In genomic region chr11:88106685-88107084, GRCh38 we compare ENCODE assay signal across 19 cellular contexts.
DNase-seq lines count a peak whose midpoint lies in the region; ATAC-seq and TF ChIP-seq lines count a peak whose summit lies in the region.
"Had no signal": no experiment of that assay in that cellular context is flagged by ENCODE, and none has a peak within 500 bp of the region (broad histone marks: within the 10 kb centered on the region; RNA-seq: fewer than 3 reads in every experiment).

No MANE protein-coding gene starts in this region.

- DNase-seq in epithelial cell of prostate (ENCODE audit: low read depth, low spot score) (no peak), mesothelial cell of epicardium (ENCODE audit: low spot score in 2 of 2, unreplicated experiment in 2 of 2) (no peak), cerebellar cortex (ENCODE audit: low spot score) (no peak)
- no peak for DNase-seq in T-helper 2 cell treated with Interferon-gamma antibody and Interleukin-4, amounts not matched to agents 5 μg/mL and 100 μg/mL, for 36 hours (ENCODE audit: low spot score)
- DNase-seq: 8988T; ACHN; CD4-positive, alpha-beta T cell; CD8-positive, alpha-beta memory T cell; DMS 273 treated with DMSO at 0.1 percent for 48 hours; DMS79; GF-D8; H7; HCEC 1CT had no signal

- H3K9ac ChIP-seq in BLaER1: no peak overlapping the region
- H3K9ac ChIP-seq: BLaER1 treated with 17β-estradiol and CSF1 and Interleukin-3, amounts not matched to agents 10 nM and 100 nM had no signal

- peaks cover 43% of the 10 kb centered on the region for H3K36me3 Mint-ChIP-seq in mesothelial cell of epicardium
- H3K36me3 Mint-ChIP-seq in T-helper 2 cell treated with Interferon-gamma antibody and Interleukin-4, amounts not matched to agents 5 μg/mL and 100 μg/mL, for 36 hours (ENCODE audit: low read depth): no peaks in the 10 kb centered on the region
- H3K36me3 Mint-ChIP-seq: CD14-positive monocyte had no signal

- H3K27me3 Mint-ChIP-seq in mesothelial cell of epicardium (ENCODE audit: low read depth): no peaks in the 10 kb centered on the region
- peaks cover 3% of the 10 kb centered on the region for H3K27me3 Mint-ChIP-seq in T-helper 2 cell treated with Interferon-gamma antibody and Interleukin-4, amounts not matched to agents 5 μg/mL and 100 μg/mL, for 36 hours (ENCODE audit: low read depth)
- H3K27me3 Mint-ChIP-seq: CD4-positive, alpha-beta T cell had no signal

- no peak overlapping the region for H3K4me3 ChIP-seq in BLaER1
- H3K4me3 ChIP-seq: A549; BLaER1 treated with 17β-estradiol and CSF1 and Interleukin-3, amounts not matched to agents 10 nM and 100 nM had no signal

- H3K9me3 Mint-ChIP-seq in mesothelial cell of epicardium: peaks cover 31% of the 10 kb centered on the region
- H3K9me3 Mint-ChIP-seq in T-helper 2 cell treated with Interferon-gamma antibody and Interleukin-4, amounts not matched to agents 5 μg/mL and 100 μg/mL, for 36 hours: no peaks in the 10 kb centered on the region
- H3K9me3 Mint-ChIP-seq: CD4-positive, alpha-beta T cell had no signal

- H3K27ac ChIP-seq in BLaER1: no peak overlapping the region
- H3K27ac ChIP-seq in epithelial cell of prostate: peak overlapping the region; percentile 80
- H3K27ac ChIP-seq: BLaER1 treated with 17β-estradiol and CSF1 and Interleukin-3, amounts not matched to agents 10 nM and 100 nM had no signal

- no peaks in the 10 kb centered on the region for H3K27me3 ChIP-seq in BLaER1
- H3K27me3 ChIP-seq: BLaER1 treated with 17β-estradiol and CSF1 and Interleukin-3, amounts not matched to agents 10 nM and 100 nM had no signal

- H3K36me3 ChIP-seq in BLaER1: no peaks in the 10 kb centered on the region
- H3K36me3 ChIP-seq: BLaER1 treated with 17β-estradiol and CSF1 and Interleukin-3, amounts not matched to agents 10 nM and 100 nM had no signal

- H4K20me1 ChIP-seq in BLaER1: no peaks in the 10 kb centered on the region
- H4K20me1 ChIP-seq: BLaER1 treated with 17β-estradiol and CSF1 and Interleukin-3, amounts not matched to agents 10 nM and 100 nM had no signal

- no peak for TF ChIP-seq CTCF in mesothelial cell of epicardium (IDR thresholded peaks at IDR 0.05; ENCODE audit: unreplicated experiment)

- H3K9me3 ChIP-seq in BLaER1: no peaks in the 10 kb centered on the region; the same call in 1 of the 2 replicates
- H3K9me3 ChIP-seq: A549 had no signal

- no peak for ATAC-seq in GM21381 (IDR thresholded peaks at IDR 0.05; ENCODE audit: unreplicated experiment)
- ATAC-seq in HG03095 (IDR thresholded peaks at IDR 0.05; ENCODE audit: unreplicated experiment): no peak
- ATAC-seq: A549 had no signal

- peaks cover 17% of the 10 kb centered on the region for H3K4me1 ChIP-seq in BLaER1

- H3K4me1 Mint-ChIP-seq in mesothelial cell of epicardium: peaks cover 31% of the 10 kb centered on the region
- H3K4me1 Mint-ChIP-seq in T-helper 2 cell treated with Interferon-gamma antibody and Interleukin-4, amounts not matched to agents 5 μg/mL and 100 μg/mL, for 36 hours (ENCODE audit: low read depth): no peaks in the 10 kb centered on the region
- H3K4me1 Mint-ChIP-seq: CD8-positive, alpha-beta memory T cell had no signal

- H3K4me3 Mint-ChIP-seq in mesothelial cell of epicardium: no peak overlapping the region
- no peak overlapping the region for H3K4me3 Mint-ChIP-seq in T-helper 2 cell treated with Interferon-gamma antibody and Interleukin-4, amounts not matched to agents 5 μg/mL and 100 μg/mL, for 36 hours
- H3K4me3 Mint-ChIP-seq: CD14-positive monocyte; CD4-positive, alpha-beta T cell; CD8-positive, alpha-beta memory T cell had no signal

- H3K4me2 ChIP-seq in BLaER1: 0 out of 2 replicates have a peak overlapping the region, but pooled peaks have one; percentile 20
- H3K4me2 ChIP-seq: A549 had no signal

- peak overlapping the region; percentile 45 for H3K27ac Mint-ChIP-seq in mesothelial cell of epicardium
- no peak overlapping the region for H3K27ac Mint-ChIP-seq in T-helper 2 cell treated with Interferon-gamma antibody and Interleukin-4, amounts not matched to agents 5 μg/mL and 100 μg/mL, for 36 hours
- H3K27ac Mint-ChIP-seq: CD14-positive monocyte; CD4-positive, alpha-beta T cell; CD8-positive, alpha-beta memory T cell had no signal
